ENCODE assay signal across 18 cellular contexts in genomic region chr13:84118845-84119409, GRCh38.
A peak's percentile ranks its signal among the peaks of the same experiment; 100 is the strongest.
DNase-seq lines count a peak whose midpoint lies in the region; TF ChIP-seq lines count a peak whose summit lies in the region.
"Had no signal": no experiment of that assay in that cellular context is flagged by ENCODE, and none has a peak within 500 bp of the region (broad histone marks: within the 10 kb centered on the region; RNA-seq: fewer than 3 reads in every experiment).

No MANE protein-coding gene starts in this region.

- TF ChIP-seq CTCF in Loucy (conservative IDR thresholded peaks at IDR 0.05; ENCODE audit: low read length) (no peak), choroid plexus epithelial cell (conservative IDR thresholded peaks at IDR 0.05; ENCODE audit: low read depth, low read length) (no peak), osteoblast (IDR thresholded peaks at IDR 0.05; ENCODE audit: extremely low read depth, low read depth, low read length) (no peak)

- no peaks in the 10 kb centered on the region for H3K79me2 ChIP-seq in Loucy (ENCODE audit: insufficient read depth, low read length)
- H3K79me2 ChIP-seq in osteoblast (ENCODE audit: insufficient read depth, low read length), result no peaks in the 10 kb centered on the region

- no peaks in the 10 kb centered on the region for H3K36me3 ChIP-seq in Loucy (ENCODE audit: insufficient read depth, low read length)
- H3K36me3 ChIP-seq in osteoblast (ENCODE audit: insufficient read depth, low read length), result no peaks in the 10 kb centered on the region
- H3K36me3 ChIP-seq: BLaER1 had no signal

- H3K9ac ChIP-seq in Loucy (ENCODE audit: low read depth, low read length, poor library complexity, severe bottlenecking), result no peak overlapping the region
- H3K9ac ChIP-seq: BLaER1 had no signal

- H3K4me1 Mint-ChIP-seq in activated naive CD4-positive, alpha-beta T cell treated with anti-CD3 and anti-CD28 coated beads for 36 hours (ENCODE audit: low read depth), result peaks cover 2% of the 10 kb centered on the region

- H3K4me1 ChIP-seq in Loucy (ENCODE audit: insufficient read depth, low read length, poor library complexity, severe bottlenecking) (peaks cover 9% of the 10 kb centered on the region), osteoblast (ENCODE audit: insufficient read depth, low read length) (no peaks in the 10 kb centered on the region)

- H3K9me2 ChIP-seq in Loucy (replicated peaks; ENCODE audit: low read depth, low read length), result no peaks in the 10 kb centered on the region

- peak overlapping the region; percentile 44 for H2AFZ ChIP-seq in Loucy (ENCODE audit: low read length)
- H2AFZ ChIP-seq in osteoblast (ENCODE audit: low read length), result peak overlapping the region; percentile 20

- H3K27me3 Mint-ChIP-seq in activated naive CD4-positive, alpha-beta T cell treated with anti-CD3 and anti-CD28 coated beads for 36 hours (ENCODE audit: low read depth), result no peaks in the 10 kb centered on the region

- H3K27ac Mint-ChIP-seq in activated naive CD4-positive, alpha-beta T cell treated with anti-CD3 and anti-CD28 coated beads for 36 hours, result no peak overlapping the region

- H4K20me1 ChIP-seq in Loucy (ENCODE audit: insufficient read depth, low read length, poor library complexity, severe bottlenecking), result no peaks in the 10 kb centered on the region
- no peaks in the 10 kb centered on the region for H4K20me1 ChIP-seq in osteoblast (ENCODE audit: insufficient read depth, low read length)
- H4K20me1 ChIP-seq: BLaER1 had no signal

- H3K9me3 ChIP-seq in Loucy (ENCODE audit: insufficient read depth, low read depth, low read length) (no peaks in the 10 kb centered on the region), osteoblast (ENCODE audit: low read depth, low read length) (no peaks in the 10 kb centered on the region)
- H3K9me3 ChIP-seq: BLaER1 had no signal

- H3K27ac ChIP-seq in osteoblast (ENCODE audit: low read depth, low read length), result no peak overlapping the region
- H3K27ac ChIP-seq: BLaER1, HL-60 had no signal

- DNase-seq in EH (ENCODE audit: low read depth) (peak; percentile 27), choroid plexus epithelial cell (ENCODE audit: low read depth) (peak; percentile 27), osteoblast (ENCODE audit: insufficient read length, low spot score, missing footprints) (no peak), COLO829 (ENCODE audit: low spot score) (no peak), AG08395 (ENCODE audit: low spot score) (no peak)
- no peak for DNase-seq in activated naive CD4-positive, alpha-beta T cell treated with anti-CD3 and anti-CD28 coated beads for 36 hours
- DNase-seq: CD8-positive, alpha-beta memory T cell; DMS 273 treated with DMSO at 0.1 percent for 48 hours; KBM-7; NCI-H1105; NCI-H1694 treated with DMSO at 0.1 percent for 48 hours; NCI-H446 treated with DMSO at 0.1 percent for 48 hours; NCI-H748 treated with DMSO at 0.1 percent for 48 hours; SHP77 treated with DMSO at 0.1 percent for 48 hours had no signal

- H3F3A ChIP-seq in Loucy (ENCODE audit: low read depth), result no peaks in the 10 kb centered on the region

- no peaks in the 10 kb centered on the region for H3K9me3 Mint-ChIP-seq in activated naive CD4-positive, alpha-beta T cell treated with anti-CD3 and anti-CD28 coated beads for 36 hours
- H3K9me3 Mint-ChIP-seq: CD8-positive, alpha-beta memory T cell had no signal

- CTCF ChIA-PET in activated naive CD4-positive, alpha-beta T cell treated with anti-CD3 and anti-CD28 coated beads for 36 hours (lab: Charles Lee), result no interaction called here

- H3K4me2 ChIP-seq in Loucy (ENCODE audit: low read depth, low read length, poor library complexity, severe bottlenecking) (peak overlapping the region; percentile 23), osteoblast (ENCODE audit: insufficient read depth, low read length) (no peak overlapping the region)
- H3K4me2 ChIP-seq: BLaER1 had no signal

- no peak overlapping the region for H3K4me3 Mint-ChIP-seq in activated naive CD4-positive, alpha-beta T cell treated with anti-CD3 and anti-CD28 coated beads for 36 hours
- H3K4me3 Mint-ChIP-seq: CD8-positive, alpha-beta memory T cell had no signal

- H3K27me3 ChIP-seq in Loucy (ENCODE audit: insufficient read depth, low read length, poor library complexity, severe bottlenecking), result no peaks in the 10 kb centered on the region
- no peaks in the 10 kb centered on the region for H3K27me3 ChIP-seq in osteoblast (ENCODE audit: insufficient read depth, low read length)
- H3K27me3 ChIP-seq: BLaER1 had no signal

- H3K4me3 ChIP-seq in Loucy (ENCODE audit: low read length, poor library complexity, severe bottlenecking), result no peak overlapping the region
- no peak overlapping the region for H3K4me3 ChIP-seq in choroid plexus epithelial cell (ENCODE audit: low read depth, low read length)
- no peak overlapping the region for H3K4me3 ChIP-seq in osteoblast (ENCODE audit: insufficient read depth, low read length)
- H3K4me3 ChIP-seq: BLaER1, GM12878 had no signal

- intact Hi-C loops in activated naive CD4-positive, alpha-beta T cell treated with anti-CD3 and anti-CD28 coated beads for 36 hours (cut with micrococcal nuclease), result no loop called here

- H3K36me3 Mint-ChIP-seq in activated naive CD4-positive, alpha-beta T cell treated with anti-CD3 and anti-CD28 coated beads for 36 hours (ENCODE audit: low read depth), result no peaks in the 10 kb centered on the region
- H3K36me3 Mint-ChIP-seq: CD8-positive, alpha-beta memory T cell had no signal

Comparison
In these comparisons a context has a peak if more than half of its experiments do, and no peak if none do; other contexts are left out.
1. DNase-seq: peak in EH (single experiment) and choroid plexus epithelial cell (single experiment); none in osteoblast (single experiment), COLO829 (single experiment), activated naive CD4-positive, alpha-beta T cell treated with anti-CD3 and anti-CD28 coated beads for 36 hours (single experiment) and AG08395 (single experiment).